In genomic region chr15:55289573-55290360, GRCh38 we compare ENCODE assay signal across 8 cellular contexts. TPM values are rescaled to one million over a fixed set of nuclear protein-coding genes. Genes with fewer than 3 reads are reported as not detected.
DNase-seq lines count a peak whose midpoint lies in the region; ATAC-seq lines count a peak whose summit lies in the region.

RAB27A (minus strand) TSS chr15:55289813; CDS start chr15:55234934, 54,879 bp downstream.

- H3K36me3 ChIP-seq in mesodermal cell (ENCODE audit: control insufficient read depth, insufficient read depth, low read length): no peaks in the 10 kb centered on the region

- peak within 1 kb of the TSS; percentile 76 for H3K4me3 ChIP-seq in mesodermal cell (ENCODE audit: extremely low read depth, insufficient read depth, low read length, poor library complexity, severe bottlenecking)

- peak; percentile 53 for ATAC-seq in HG02943 (IDR thresholded peaks at IDR 0.05; ENCODE audit: low read depth, unreplicated experiment)

- WGBS in mesodermal cell (ENCODE audit: insufficient coverage in 2 of 2), 2 experiments: 0% methylated on average over 46 to 71 of the region's 85 CpGs

- peak within 1 kb of the TSS; percentile 62 for H3K27ac ChIP-seq in mesodermal cell (ENCODE audit: low read depth, low read length, severe bottlenecking)

- no peaks in the 10 kb centered on the region for H3K9me3 ChIP-seq in mesodermal cell (ENCODE audit: control insufficient read depth, low read length)

- no peaks in the 10 kb centered on the region for H3K4me1 ChIP-seq in mesodermal cell (ENCODE audit: control insufficient read depth, insufficient read depth, low read length, poor library complexity, severe bottlenecking)

- DNase-seq in SIG-M5 treated with dmso at 0.1 percent for 504 hours (lab: John Stamatoyannopoulos, UW; ENCODE audit: unreplicated experiment) (peak; percentile 67), SIG-M5 (lab: John Stamatoyannopoulos, UW) (no peak), NCI-H510A treated with DMSO at 0.1 percent for 48 hours (lab: John Stamatoyannopoulos, UW) (peak; percentile 3)
- DNase-seq in activated CD8-positive, alpha-beta memory T cell treated with anti-CD3 and anti-CD28 coated beads for 1 hour (ENCODE audit: extremely low read depth in 1 of 2, low read depth in 1 of 2): peak; percentile 54 to 65
- peak; percentile 65 for DNase-seq in effector CD8-positive, alpha-beta T cell (lab: John Stamatoyannopoulos, UW)
- peak; percentile 62 to 64 for DNase-seq in stimulated activated CD8-positive, alpha-beta memory T cell treated with anti-CD3 and anti-CD28 coated beads, Interleukin-2, amount 100 ng/mL, for 1 hour (ENCODE audit: low read depth in 2 of 2)

RNA-seq across cellular contexts. Expression of gene RAB27A, which starts in this region (rescaled TPM):
- polyA plus RNA-seq in mesodermal cell (2013, experiment 1 of 2): 9.2 TPM
- polyA plus RNA-seq in mesodermal cell (2013, experiment 2 of 2): 8.3 TPM
